ENCODE assay signal across 24 cellular contexts in genomic region chr11:120022617-120023016, GRCh38.
"Had no signal": no experiment of that assay in that cellular context is flagged by ENCODE, and none has a peak within 500 bp of the region (broad histone marks: within the 10 kb centered on the region; RNA-seq: fewer than 3 reads in every experiment).

No MANE protein-coding gene starts in this region.

- H3K36me3 Mint-ChIP-seq: memory B cell; mesothelial cell of epicardium; natural killer cell treated with Interleukin-12 subunit alpha and Interleukin-12 subunit beta and Interleukin-15 and Interleukin-18, amount 100 ng/mL, for 72 hours; stimulated activated memory B cell treated with anti-CD40 and anti-IgM and Interleukin-4, amounts not matched to agents 10 μg/mL and 1 μg/mL and 100 μg/mL, for 72 hours had no signal

- DNase-seq: cortex of kidney; dorsolateral prefrontal cortex; effector memory CD4-positive, alpha-beta T cell; gastrocnemius medialis; heart right ventricle; hypothalamus; left ventricle myocardium inferior; lower lobe of right lung; psoas muscle; retina; spleen; stimulated activated CD4-positive, alpha-beta T cell treated with anti-CD3 and anti-CD28 coated beads, Interleukin-15, amount 100 ng/mL, for 24 hours; stimulated activated CD4-positive, alpha-beta T cell treated with anti-CD3 and anti-CD28 coated beads, Interleukin-1b, Interleukin-23, amount 100 ng/mL, for 48 hours; stimulated activated CD4-positive, alpha-beta T cell treated with anti-CD3 and anti-CD28 coated beads, Interleukin-4, amount 100 ng/mL, for 24 hours; tibial artery had no signal

- H3K4me1 Mint-ChIP-seq: memory B cell; stimulated activated memory B cell treated with anti-CD40 and anti-IgM and Interleukin-4, amounts not matched to agents 10 μg/mL and 1 μg/mL and 100 μg/mL, for 72 hours had no signal

- FAIRE-seq: endometrium, keratinocyte had no signal

- H3K36me3 ChIP-seq: esophagus muscularis mucosa, gastrocnemius medialis, heart right ventricle, left ventricle myocardium inferior, lower lobe of right lung, spleen, tibial artery had no signal

- H2AFZ ChIP-seq: parathyroid adenoma had no signal

- H3K9ac ChIP-seq: parathyroid adenoma had no signal

- H3K27ac ChIP-seq: dorsolateral prefrontal cortex, esophagus muscularis mucosa, gastrocnemius medialis, heart right ventricle, left ventricle myocardium inferior, lower lobe of right lung, parathyroid adenoma, psoas muscle, spleen, tibial artery had no signal

- H3K27ac Mint-ChIP-seq: memory B cell; mesothelial cell of epicardium; natural killer cell treated with Interleukin-12 subunit alpha and Interleukin-12 subunit beta and Interleukin-15 and Interleukin-18, amount 100 ng/mL, for 72 hours; stimulated activated memory B cell treated with anti-CD40 and anti-IgM and Interleukin-4, amounts not matched to agents 10 μg/mL and 1 μg/mL and 100 μg/mL, for 72 hours; stimulated activated naive CD8-positive, alpha-beta T cell treated with anti-CD3 and anti-CD28 coated beads, Interleukin-15, Interleukin-2, amounts not matched to agents 100 ng/mL and 50 ng/mL, for 24 hours had no signal

- H3K4me1 ChIP-seq: esophagus muscularis mucosa, gastrocnemius medialis, heart right ventricle, left ventricle myocardium inferior, lower lobe of right lung, parathyroid adenoma, psoas muscle, spleen, tibial artery had no signal

- H3K9me3 ChIP-seq: esophagus muscularis mucosa, gastrocnemius medialis, heart right ventricle, left ventricle myocardium inferior, lower lobe of right lung, psoas muscle, spleen, tibial artery had no signal

- H3K4me3 Mint-ChIP-seq: memory B cell; mesothelial cell of epicardium; natural killer cell treated with Interleukin-12 subunit alpha and Interleukin-12 subunit beta and Interleukin-15 and Interleukin-18, amount 100 ng/mL, for 72 hours; stimulated activated memory B cell treated with anti-CD40 and anti-IgM and Interleukin-4, amounts not matched to agents 10 μg/mL and 1 μg/mL and 100 μg/mL, for 72 hours; stimulated activated naive CD8-positive, alpha-beta T cell treated with anti-CD3 and anti-CD28 coated beads, Interleukin-15, Interleukin-2, amounts not matched to agents 100 ng/mL and 50 ng/mL, for 24 hours had no signal

- H3K79me2 ChIP-seq: parathyroid adenoma had no signal

- H3K4me3 ChIP-seq: dorsolateral prefrontal cortex, esophagus muscularis mucosa, gastrocnemius medialis, heart right ventricle, left ventricle myocardium inferior, lower lobe of right lung, psoas muscle, spleen, tibial artery had no signal

- H3K9me3 Mint-ChIP-seq: memory B cell; mesothelial cell of epicardium; natural killer cell treated with Interleukin-12 subunit alpha and Interleukin-12 subunit beta and Interleukin-15 and Interleukin-18, amount 100 ng/mL, for 72 hours; stimulated activated memory B cell treated with anti-CD40 and anti-IgM and Interleukin-4, amounts not matched to agents 10 μg/mL and 1 μg/mL and 100 μg/mL, for 72 hours; stimulated activated naive CD8-positive, alpha-beta T cell treated with anti-CD3 and anti-CD28 coated beads, Interleukin-15, Interleukin-2, amounts not matched to agents 100 ng/mL and 50 ng/mL, for 24 hours had no signal
